8 cellular contexts compared by ENCODE assay signal in genomic region chr7:149125189-149125863, GRCh38. TPM values are rescaled to one million over a fixed set of nuclear protein-coding genes. Genes with fewer than 3 reads are reported as not detected.
DNase-seq lines count a peak whose midpoint lies in the region; ATAC-seq, FAIRE-seq and TF ChIP-seq lines count a peak whose summit lies in the region.

No MANE protein-coding gene starts in this region.

- no peaks in the 10 kb centered on the region for H3K27me3 Mint-ChIP-seq in CD4-positive, alpha-beta T cell
- H3K27me3 Mint-ChIP-seq in activated naive CD8-positive, alpha-beta T cell treated with anti-CD3 and anti-CD28 coated beads, Interleukin-2, amount 50 U/mL, for 24 hours = no peaks in the 10 kb centered on the region

- POLR2A ChIA-PET in CD4-positive, alpha-beta T cell (lab: Charles Lee) = interaction anchor here (0.9 to 4.4 kb wide), 9 partner anchors 22 to 335 kb away, joined by 3 to 108 read pairs (median 8); partner anchors contain the start of genes PDIA4, ZNF282, ZNF398 and ZNF777

- no peak for FAIRE-seq in kidney (lab: Jason Lieb, UNC)

- peaks cover 36% of the 10 kb centered on the region for H3K36me3 Mint-ChIP-seq in CD4-positive, alpha-beta T cell (ENCODE audit: low read depth)
- peaks cover 24% of the 10 kb centered on the region for H3K36me3 Mint-ChIP-seq in activated naive CD8-positive, alpha-beta T cell treated with anti-CD3 and anti-CD28 coated beads, Interleukin-2, amount 50 U/mL, for 24 hours (ENCODE audit: low read depth)

- H3K9me3 Mint-ChIP-seq in CD4-positive, alpha-beta T cell = peaks cover 1% of the 10 kb centered on the region
- no peaks in the 10 kb centered on the region for H3K9me3 Mint-ChIP-seq in activated naive CD8-positive, alpha-beta T cell treated with anti-CD3 and anti-CD28 coated beads, Interleukin-2, amount 50 U/mL, for 24 hours

- DNase-seq in CD4-positive, alpha-beta T cell = no peak
- DNase-seq in activated naive CD8-positive, alpha-beta T cell treated with anti-CD3 and anti-CD28 coated beads, Interleukin-2, amount 50 U/mL, for 24 hours = peak; percentile 38
- no peak for DNase-seq in kidney
- DNase-seq in stimulated activated CD4-positive, alpha-beta T cell treated with anti-CD3 and anti-CD28 coated beads, Interleukin-4, amount 100 ng/mL, for 1 hour = no peak

- ATAC-seq in CD4-positive, alpha-beta T cell (ENCODE audit: poor library complexity) = no peak
- peak; percentile 3 for ATAC-seq in HG03196 (IDR thresholded peaks at IDR 0.05; ENCODE audit: unreplicated experiment)
- ATAC-seq in activated naive CD8-positive, alpha-beta T cell treated with anti-CD3 and anti-CD28 coated beads, Interleukin-2, amount 50 U/mL, for 24 hours = no peak
- ATAC-seq in GM19324 (IDR thresholded peaks at IDR 0.05; ENCODE audit: low FRiP score, unreplicated experiment) = no peak
- no peak for ATAC-seq in HG03571 (IDR thresholded peaks at IDR 0.05; ENCODE audit: unreplicated experiment)

- TF ChIP-seq CTCF in CD4-positive, alpha-beta T cell (IDR thresholded peaks at IDR 0.05) = no peak
- no peak for TF ChIP-seq CTCF in kidney (IDR thresholded peaks at IDR 0.05; ENCODE audit: borderline replicate concordance, extremely low read depth, insufficient read depth)

- H3K9me3 ChIP-seq in CD4-positive, alpha-beta T cell (ENCODE audit: control insufficient read depth, low read length) = peaks cover 1% of the 10 kb centered on the region
- peaks cover 0 to under 1% of the 10 kb centered on the region in 2 donors for H3K9me3 ChIP-seq in kidney (ENCODE audit: control insufficient read depth in 1 of 2, low read length in 2 of 2)

- peaks cover 5 to 6% of the 10 kb centered on the region in 2 donors for H3K4me1 ChIP-seq in kidney (ENCODE audit: control insufficient read depth in 1 of 2, insufficient read depth in 1 of 2, low read depth in 1 of 2, low read length in 2 of 2)

- peak overlapping the region; percentile 79 for H3K27ac ChIP-seq in CD4-positive, alpha-beta T cell (ENCODE audit: low read depth, low read length)
- peak overlapping the region; percentile 95 to 98 for H3K27ac ChIP-seq in kidney (ENCODE audit: low read depth in 2 of 2, low read length in 2 of 2)
- peak overlapping the region; percentile 72 for H3K27ac ChIP-seq in temporal lobe (ENCODE audit: low read depth, low read length)

- CTCF ChIA-PET in CD4-positive, alpha-beta T cell (lab: Charles Lee) = interaction anchor here (0.6 to 6.1 kb wide), 6 partner anchors 10 to 136 kb away, joined by 3 to 67 read pairs (median 6); partner anchors contain the start of genes PDIA4, ZNF398 and ZNF783

- no peaks in the 10 kb centered on the region for H3K27me3 ChIP-seq in CD4-positive, alpha-beta T cell (ENCODE audit: control insufficient read depth, insufficient read depth, low read length)

- H3K9ac ChIP-seq in kidney (ENCODE audit: low read length in 2 of 2) = peak overlapping the region; percentile 72 to 91

- peak overlapping the region; percentile 96 for H3K27ac Mint-ChIP-seq in CD4-positive, alpha-beta T cell
- peak overlapping the region; percentile 97 for H3K27ac Mint-ChIP-seq in activated naive CD8-positive, alpha-beta T cell treated with anti-CD3 and anti-CD28 coated beads, Interleukin-2, amount 50 U/mL, for 24 hours

- H3K4me3 ChIP-seq in kidney (ENCODE audit: low read length in 2 of 2) = peak overlapping the region; percentile 88 to 99

- peaks cover 24% of the 10 kb centered on the region for H3K4me1 Mint-ChIP-seq in CD4-positive, alpha-beta T cell (ENCODE audit: low read depth)
- H3K4me1 Mint-ChIP-seq in activated naive CD8-positive, alpha-beta T cell treated with anti-CD3 and anti-CD28 coated beads, Interleukin-2, amount 50 U/mL, for 24 hours = peaks cover 22% of the 10 kb centered on the region

- intact Hi-C loops in CD4-positive, alpha-beta T cell (cut with DNase I, micrococcal nuclease) = loop anchor here in 1 of 2 experiments (2.0 to 10.0 kb wide), 4 partner anchors 99 to 431 kb away; partner anchors contain the start of genes CUL1, EZH2 and ZNF746
- intact Hi-C loops in kidney (cut with DNase I) = no loop called here

- no peaks in the 10 kb centered on the region for H3K36me3 ChIP-seq in kidney (ENCODE audit: control insufficient read depth in 1 of 2, insufficient read depth in 2 of 2, low read length in 2 of 2)

- H3K4me3 Mint-ChIP-seq in CD4-positive, alpha-beta T cell = peak overlapping the region; percentile 100
- peak overlapping the region; percentile 91 for H3K4me3 Mint-ChIP-seq in activated naive CD8-positive, alpha-beta T cell treated with anti-CD3 and anti-CD28 coated beads, Interleukin-2, amount 50 U/mL, for 24 hours

RNA-seq across cellular contexts. Expression of gene ZNF425, which starts 0.8 kb away (rescaled TPM):
- under 1 TPM; 0.22 to 0.39 TPM for total RNA-seq in CD4-positive, alpha-beta T cell
- total RNA-seq in kidney (2.5 TPM), temporal lobe (4.4 TPM)
- polyA plus RNA-seq in kidney (ENCODE audit: insufficient read depth, low read depth, low replicate concordance) = 2.4 TPM

RNA-seq across cellular contexts. Expression of gene ZNF398, which starts 21.9 kb away (rescaled TPM):
- total RNA-seq in CD4-positive, alpha-beta T cell = 10 to 100 TPM; 14.0 to 15.0 TPM
- total RNA-seq in kidney (12.6 TPM), temporal lobe (23.8 TPM)
- polyA plus RNA-seq in kidney (ENCODE audit: insufficient read depth, low read depth, low replicate concordance) = 3.2 TPM

RNA-seq across cellular contexts. Expression of gene ZNF786, which starts 34.8 kb away (rescaled TPM):
- total RNA-seq in CD4-positive, alpha-beta T cell = 1 to 10 TPM; 2.7 to 3.5 TPM
- total RNA-seq in kidney (8.0 TPM), temporal lobe (11.6 TPM)
- polyA plus RNA-seq in kidney (ENCODE audit: insufficient read depth, low read depth, low replicate concordance) = 2.6 TPM
